In genomic region chr2:75494137-75494769, GRCh38 we compare ENCODE assay signal across 16 cellular contexts.
DNase-seq lines count a peak whose midpoint lies in the region; TF ChIP-seq lines count a peak whose summit lies in the region.
"Had no signal": no experiment of that assay in that cellular context is flagged by ENCODE, and none has a peak within 500 bp of the region (broad histone marks: within the 10 kb centered on the region; RNA-seq: fewer than 3 reads in every experiment).

No MANE protein-coding gene starts in this region.

- H3K4me3 ChIP-seq in BE2C (ENCODE audit: low read depth, low read length), result no peak overlapping the region

- in situ Hi-C loops in GM13976 (cut with MboI; ENCODE audit: low sequenced_read_pairs, unreplicated experiment), result no loop called here

- no peaks in the 10 kb centered on the region; the same call in 1 of the 2 replicates for H3K27me3 ChIP-seq in BE2C

- no peaks in the 10 kb centered on the region for H3K4me1 ChIP-seq in BE2C

- DNase-seq in A172 (ENCODE audit: low spot score) (peak; percentile 38), EH (ENCODE audit: low read depth) (peak; percentile 42), NCI-H446 treated with DMSO at 0.1 percent for 48 hours (lab: John Stamatoyannopoulos, UW) (peak; percentile 9), fibroblast of peridontal ligament (ENCODE audit: extremely low read depth) (peak; percentile 48), BE2C (no peak), NCI-H524 treated with DMSO at 0.1 percent for 48 hours (lab: John Stamatoyannopoulos, UW) (no peak), GM13976 (ENCODE audit: low spot score) (no peak), NOMO-1 (lab: John Stamatoyannopoulos, UW; ENCODE audit: unreplicated experiment in 2 of 2) (no peak)
- DNase-seq: C1 segment of cervical spinal cord; CD8-positive, alpha-beta memory T cell; DMS53; H9; MV-4-11; NCI-H187; NCI-H2227 treated with DMSO at 0.1 percent for 48 hours; NCI-H524 had no signal

- no peak for TF ChIP-seq CTCF in BE2C (IDR thresholded peaks at IDR 0.05; ENCODE audit: low read depth, low read length)
- no peak for TF ChIP-seq CTCF in GM13976 (IDR thresholded peaks at IDR 0.05; ENCODE audit: borderline replicate concordance, control extremely low read depth, extremely low read depth, insufficient read depth, missing control alignments)

- H3K9me3 ChIP-seq in BE2C, result no peaks in the 10 kb centered on the region

- H3K36me3 ChIP-seq in BE2C, result no peaks in the 10 kb centered on the region

Comparison
In these comparisons a context has a peak if more than half of its experiments do, and no peak if none do; other contexts are left out.
1. DNase-seq: peak in A172 (single experiment), EH (single experiment), NCI-H446 treated with DMSO at 0.1 percent for 48 hours (single experiment) and fibroblast of peridontal ligament (single experiment); none in BE2C (single experiment), NCI-H524 treated with DMSO at 0.1 percent for 48 hours (single experiment), GM13976 (single experiment) and NOMO-1 (0 of 2).